In genomic region chr17:49397586-49397985, GRCh38 we compare ENCODE assay signal across 23 cellular contexts.
"Had no signal": no experiment of that assay in that cellular context is flagged by ENCODE, and none has a peak within 500 bp of the region (broad histone marks: within the 10 kb centered on the region; RNA-seq: fewer than 3 reads in every experiment).

No MANE protein-coding gene starts in this region.

- H3K36me3 ChIP-seq: adrenal gland, ascending aorta, neutrophil, pancreas, upper lobe of left lung had no signal

- H3K9me3 Mint-ChIP-seq: activated naive CD4-positive, alpha-beta T cell treated with anti-CD3 and anti-CD28 coated beads, Interleukin-2, amount 50 U/mL, for 72 hours; activated T-helper 1 cell treated with anti-CD3 and anti-CD28 coated beads, Interleukin-12 subunit alpha, Interleukin-12 subunit beta, Interleukin-2, Interleukin-4 antibody, amounts not matched to agents 30 ng/mL and 10 ng/mL and 1 ng/mL, durations not matched to agents 14 hours and 24 hours and 36 hours; memory B cell; nephron; T-helper 2 cell treated with Interferon-gamma antibody and Interleukin-4, amounts not matched to agents 5 μg/mL and 100 μg/mL, for 36 hours had no signal

- H3K27me3 ChIP-seq: adrenal gland, ascending aorta, brain microvascular endothelial cell, heart right ventricle, neutrophil, pancreas, upper lobe of left lung had no signal

- DNase-seq: activated CD4-positive, alpha-beta T cell treated with anti-CD3 and anti-CD28 coated beads for 1 hour; activated CD4-positive, alpha-beta T cell treated with anti-CD3 and anti-CD28 coated beads, Interleukin-2, amount 50 U/mL, for 1 hour; activated CD8-positive, alpha-beta T cell treated with anti-CD3 and anti-CD28 coated beads, Interleukin-2, amount 10 ng/mL, durations not matched to agents 7 days and 5 days; adrenal gland; brain microvascular endothelial cell; heart right ventricle; islet precursor cell; left cardiac atrium; right cardiac atrium; stimulated activated CD4-positive, alpha-beta T cell treated with anti-CD3 and anti-CD28 coated beads, Interleukin-12 subunit alpha, Interleukin-12 subunit beta, amount 100 ng/mL, for 4 hours; stimulated activated CD4-positive, alpha-beta T cell treated with anti-CD3 and anti-CD28 coated beads, Interleukin-4, amount 100 ng/mL, for 4 hours; upper lobe of left lung had no signal

- H3K4me3 Mint-ChIP-seq: activated CD8-positive, alpha-beta T cell treated with anti-CD3 and anti-CD28 coated beads, Interleukin-2, amount 10 ng/mL, durations not matched to agents 7 days and 5 days; activated T-helper 1 cell treated with anti-CD3 and anti-CD28 coated beads, Interleukin-12 subunit alpha, Interleukin-12 subunit beta, Interleukin-2, Interleukin-4 antibody, amounts not matched to agents 30 ng/mL and 10 ng/mL and 1 ng/mL, durations not matched to agents 14 hours and 24 hours and 36 hours; memory B cell; nephron; T-helper 2 cell treated with Interferon-gamma antibody and Interleukin-4, amounts not matched to agents 5 μg/mL and 100 μg/mL, for 36 hours had no signal

- H3K27me3 Mint-ChIP-seq: memory B cell had no signal

- H3K4me1 ChIP-seq: pancreas had no signal

- H3K27ac Mint-ChIP-seq: activated CD8-positive, alpha-beta T cell treated with anti-CD3 and anti-CD28 coated beads, Interleukin-2, amount 10 ng/mL, durations not matched to agents 7 days and 5 days; activated naive CD4-positive, alpha-beta T cell treated with anti-CD3 and anti-CD28 coated beads, Interleukin-2, amount 50 U/mL, for 72 hours; activated T-helper 1 cell treated with anti-CD3 and anti-CD28 coated beads, Interleukin-12 subunit alpha, Interleukin-12 subunit beta, Interleukin-2, Interleukin-4 antibody, amounts not matched to agents 30 ng/mL and 10 ng/mL and 1 ng/mL, durations not matched to agents 14 hours and 24 hours and 36 hours; memory B cell; nephron; T-helper 2 cell treated with Interferon-gamma antibody and Interleukin-4, amounts not matched to agents 5 μg/mL and 100 μg/mL, for 36 hours had no signal

- H3K27ac ChIP-seq: adrenal gland, ascending aorta, brain microvascular endothelial cell, coronary artery, epithelial cell of prostate, heart right ventricle, neutrophil, pancreas, upper lobe of left lung, VCaP had no signal

- H3K36me3 Mint-ChIP-seq: memory B cell had no signal

- ATAC-seq: activated CD8-positive, alpha-beta T cell treated with anti-CD3 and anti-CD28 coated beads, Interleukin-2, amount 10 ng/mL, durations not matched to agents 7 days and 5 days; activated naive CD4-positive, alpha-beta T cell treated with anti-CD3 and anti-CD28 coated beads, Interleukin-2, amount 50 U/mL, for 72 hours; heart right ventricle; left cardiac atrium; pancreas; right cardiac atrium had no signal

- H3K4me3 ChIP-seq: adrenal gland, ascending aorta, coronary artery, heart right ventricle, pancreas, upper lobe of left lung had no signal

- H3K9me3 ChIP-seq: adrenal gland, ascending aorta, heart right ventricle, neutrophil, pancreas, upper lobe of left lung had no signal
